ENCODE assay signal across 8 cellular contexts in genomic region chr3:100269410-100270217, GRCh38. TPM values are rescaled to one million over a fixed set of nuclear protein-coding genes. Genes with fewer than 3 reads are reported as not detected.
DNase-seq lines count a peak whose midpoint lies in the region; ATAC-seq, FAIRE-seq and TF ChIP-seq lines count a peak whose summit lies in the region.

No MANE protein-coding gene starts in this region.

- no peaks in the 10 kb centered on the region for H3K36me3 ChIP-seq in small intestine (ENCODE audit: control insufficient read depth in 2 of 2, insufficient read depth in 2 of 2, low read length in 2 of 2)
- H3K36me3 ChIP-seq in body of pancreas (replicated peaks in 1 of 2; ENCODE audit: insufficient read depth in 1 of 2, low read depth in 2 of 2), result no peaks in the 10 kb centered on the region

- H3K4me1 ChIP-seq in small intestine (ENCODE audit: control insufficient read depth in 2 of 2, insufficient read depth in 1 of 2, low read depth in 1 of 2, low read length in 1 of 2) (no peaks in the 10 kb centered on the region), body of pancreas (peaks cover 37% of the 10 kb centered on the region)

- H3K4me3 ChIP-seq in small intestine (ENCODE audit: low read depth in 1 of 2, low read length in 2 of 2) (no peak overlapping the region), body of pancreas (no peak overlapping the region)

- no peak for FAIRE-seq in small intestine (lab: Jason Lieb, UNC)

- H3K27ac ChIP-seq in small intestine (ENCODE audit: low read depth in 1 of 2, low read length in 1 of 2) (no peak overlapping the region), body of pancreas (no peak overlapping the region)

- DNase-seq in AG20443 (ENCODE audit: low spot score) (peak; percentile 77), T1000 (lab: John Stamatoyannopoulos, UW) (peak; percentile 64), hepatic stellate cell (ENCODE audit: low spot score) (peak; percentile 24), small intestine (no peak), body of pancreas (no peak)
- no peak for DNase-seq in central memory CD4-positive, alpha-beta T cell

- TF ChIP-seq POLR2A in body of pancreas (IDR thresholded peaks at IDR 0.05), result no peak

- intact Hi-C loops in body of pancreas (cut with DNase I), result no loop called here

- H3K27me3 ChIP-seq in small intestine (ENCODE audit: control insufficient read depth in 2 of 2, insufficient read depth in 2 of 2, low read length in 2 of 2) (no peaks in the 10 kb centered on the region), body of pancreas (no peaks in the 10 kb centered on the region)

- peak; percentile 43 for ATAC-seq in HG02610 (IDR thresholded peaks at IDR 0.05; ENCODE audit: unreplicated experiment)
- no peak for ATAC-seq in GM21447 (IDR thresholded peaks at IDR 0.05; ENCODE audit: unreplicated experiment)
- no peak for ATAC-seq in body of pancreas

- WGBS in small intestine, 3 donors, result 61 to 72% (median 65%) methylated on average over 2 of the region's 2 CpGs
- 82 to 84% methylated on average over 2 of the region's 2 CpGs for WGBS in body of pancreas, 2 donors

- TF ChIP-seq CTCF in body of pancreas (IDR thresholded peaks at IDR 0.05), result no peak

- H3K9me3 ChIP-seq in small intestine (ENCODE audit: control insufficient read depth, low read depth) (no peaks in the 10 kb centered on the region), body of pancreas (no peaks in the 10 kb centered on the region)

RNA-seq across cellular contexts. Expression of gene TBC1D23, which starts 8.8 kb away (rescaled TPM):
- polyA plus RNA-seq in small intestine, result 10 to 100 TPM; 17.9 to 40.9 (median 35.9) TPM
- total RNA-seq in body of pancreas, result 10 to 100 TPM; 11.5 to 49.8 TPM

Comparison
In these comparisons a context has a peak if more than half of its experiments do, and no peak if none do; other contexts are left out.
1. DNase-seq: peak in AG20443 (single experiment), T1000 (single experiment) and hepatic stellate cell (single experiment); none in small intestine (single experiment), central memory CD4-positive, alpha-beta T cell (single experiment) and body of pancreas (0 of 4).